ENCODE assay signal across 24 cellular contexts in genomic region chr17:18984273-18985114, GRCh38. TPM values are rescaled to one million over a fixed set of nuclear protein-coding genes. Genes with fewer than 3 reads are reported as not detected.
"Had no signal": no experiment of that assay in that cellular context is flagged by ENCODE, and none has a peak within 500 bp of the region (broad histone marks: within the 10 kb centered on the region; RNA-seq: fewer than 3 reads in every experiment).

No MANE protein-coding gene starts in this region.

- H3K4me3 ChIP-seq: adrenal gland, K562, Peyer's patch had no signal

- DNase-seq: activated B cell treated with CpG ODN at 0.5 μM for 24 hours; activated CD8-positive, alpha-beta memory T cell treated with anti-CD3 and anti-CD28 coated beads, Interleukin-2, amount 50 U/mL, for 4 hours; activated CD8-positive, alpha-beta T cell treated with anti-CD3 and anti-CD28 coated beads for 36 hours; activated naive CD4-positive, alpha-beta T cell treated with anti-CD3 and anti-CD28 coated beads, Interleukin-2, amount 50 U/mL, for 16 hours; activated naive CD8-positive, alpha-beta T cell treated with anti-CD3 and anti-CD28 coated beads, Interleukin-2, amount 10 ng/mL, durations not matched to agents 7 days and 5 days; activated T-cell treated with anti-CD3 and anti-CD28 coated beads, Interleukin-2, amount 50 U/mL, for 72 hours; adrenal gland; aorta; central memory CD4-positive, alpha-beta T cell; Karpas-422; NCI-H1048; NCI-H1417; NCI-H2029; NCI-H345; NCI-H510A; NCI-H526 treated with DMSO at 0.1 percent for 48 hours; NCI-H82; OCI-M1; Peyer's patch; SHP77 treated with DMSO at 0.1 percent for 48 hours; T-helper 17 cell; T-helper 9 cell had no signal

- H3K27ac ChIP-seq: adrenal gland had no signal

- H3K27me3 ChIP-seq: adrenal gland, Peyer's patch had no signal

- ATAC-seq: activated CD8-positive, alpha-beta T cell treated with anti-CD3 and anti-CD28 coated beads for 36 hours; activated T-cell treated with anti-CD3 and anti-CD28 coated beads, Interleukin-2, amount 50 U/mL, for 72 hours; K562; T-helper 17 cell had no signal

- H3K4me1 ChIP-seq: adrenal gland had no signal

- FAIRE-seq: K562 had no signal

- H3K36me3 ChIP-seq: adrenal gland had no signal

- H3K9me3 ChIP-seq: adrenal gland, Peyer's patch had no signal

RNA-seq across cellular contexts. Expression of gene SLC5A10, which starts 32.5 kb away (rescaled TPM):
- total RNA-seq: activated B cell treated with CpG ODN at 0.5 μM for 24 hours; activated CD8-positive, alpha-beta T cell treated with anti-CD3 and anti-CD28 coated beads for 36 hours; activated naive CD8-positive, alpha-beta T cell treated with anti-CD3 and anti-CD28 coated beads, Interleukin-2, amount 10 ng/mL, durations not matched to agents 7 days and 5 days; activated T-cell treated with anti-CD3 and anti-CD28 coated beads, Interleukin-2, amount 50 U/mL, for 72 hours; aorta; bronchial epithelial cell; Peyer's patch; T-helper 17 cell had no signal
